15 cellular contexts compared by ENCODE assay signal in genomic region chr16:75102595-75102994, GRCh38. TPM values are rescaled to one million over a fixed set of nuclear protein-coding genes. Genes with fewer than 3 reads are reported as not detected.
"Had no signal": no experiment of that assay in that cellular context is flagged by ENCODE, and none has a peak within 500 bp of the region (broad histone marks: within the 10 kb centered on the region; RNA-seq: fewer than 3 reads in every experiment).

No MANE protein-coding gene starts in this region.

- DNase-seq: activated gamma-delta T cell treated with Interleukin-2 at 50 U/mL for 16 hours; activated naive CD8-positive, alpha-beta T cell treated with anti-CD3 and anti-CD28 coated beads, Interleukin-2, amount 10 ng/mL, durations not matched to agents 7 days and 5 days; activated T-cell treated with anti-CD3 and anti-CD28 coated beads, Interleukin-2, amount 50 U/mL, for 48 hours; brain microvascular endothelial cell; cortex of kidney; effector CD4-positive, alpha-beta T cell; foreskin melanocyte; immature natural killer cell; sigmoid colon; stimulated activated CD4-positive, alpha-beta T cell treated with anti-CD3 and anti-CD28 coated beads, Interleukin-1b, Interleukin-23, amount 100 ng/mL, for 48 hours; upper lobe of right lung had no signal

- H3K27ac Mint-ChIP-seq: activated naive CD8-positive, alpha-beta T cell treated with anti-CD3 and anti-CD28 coated beads, Interleukin-2, amount 10 ng/mL, durations not matched to agents 7 days and 5 days; WTC11 had no signal

- H3K9me3 ChIP-seq: ovary, sigmoid colon, thoracic aorta, upper lobe of right lung had no signal

- H3K36me3 ChIP-seq: brain microvascular endothelial cell, ovary, sigmoid colon, thoracic aorta, upper lobe of right lung had no signal

- H3K27ac ChIP-seq: brain microvascular endothelial cell, ovary, thoracic aorta, upper lobe of right lung had no signal

- H3K4me3 Mint-ChIP-seq: activated naive CD8-positive, alpha-beta T cell treated with anti-CD3 and anti-CD28 coated beads, Interleukin-2, amount 10 ng/mL, durations not matched to agents 7 days and 5 days; immature natural killer cell; WTC11 had no signal

- H3K27me3 ChIP-seq: brain microvascular endothelial cell, ovary, sigmoid colon, upper lobe of right lung had no signal

- H3K9me3 Mint-ChIP-seq: immature natural killer cell had no signal

- ATAC-seq: upper lobe of right lung, WTC11 had no signal

- H3K4me3 ChIP-seq: ovary, sigmoid colon, thoracic aorta, upper lobe of right lung had no signal

- H3K27me3 Mint-ChIP-seq: activated naive CD8-positive, alpha-beta T cell treated with anti-CD3 and anti-CD28 coated beads, Interleukin-2, amount 10 ng/mL, durations not matched to agents 7 days and 5 days had no signal

RNA-seq across cellular contexts. Expression of gene LDHD, which starts 14.0 kb away (rescaled TPM):
- total RNA-seq: activated naive CD8-positive, alpha-beta T cell treated with anti-CD3 and anti-CD28 coated beads, Interleukin-2, amount 10 ng/mL, durations not matched to agents 7 days and 5 days had no signal
- polyA plus RNA-seq: neural cell had no signal
